Comparison of ENCODE assay signal across 8 cellular contexts in the genomic region with DNA sequence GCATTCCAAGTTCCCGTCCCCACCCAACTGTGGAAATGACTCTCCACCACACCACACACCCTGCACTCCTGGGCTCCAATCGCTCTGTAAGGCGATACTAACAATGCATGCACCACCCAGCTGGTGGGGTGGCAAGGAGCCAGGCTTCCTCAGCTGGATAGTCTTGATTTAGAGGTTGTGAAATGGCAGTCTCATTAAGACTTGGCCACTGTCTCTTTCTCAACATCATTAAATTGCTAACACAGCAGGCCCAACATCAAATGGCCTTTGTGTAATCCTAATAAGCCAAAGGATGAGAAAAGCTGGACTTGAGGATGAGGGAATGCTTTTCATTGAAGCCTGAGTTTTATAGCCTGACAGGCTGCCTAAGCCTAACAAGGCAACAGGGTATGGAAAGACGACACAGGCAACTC.
A peak's percentile ranks its signal among the peaks of the same experiment; 100 is the strongest.
DNase-seq lines count a peak whose midpoint lies in the region; ATAC-seq lines count a peak whose summit lies in the region.

No MANE protein-coding gene starts in this region.

- DNase-seq in HT-29 (ENCODE audit: low spot score) (peak; percentile 92), NOMO-1 treated with dmso at 0.1 percent for 144 hours (lab: John Stamatoyannopoulos, UW; ENCODE audit: unreplicated experiment) (peak; percentile 37), head of caudate nucleus (peak in 35 of 42 donors; percentile 7 to 69 (median 36)), superior temporal gyrus (ENCODE audit: extremely low spot score) (peak; percentile 30), T-helper 2 cell (no peak)

- intact Hi-C loops in head of caudate nucleus (cut with DNase I) = no loop called here

- ATAC-seq in GM21526 (IDR thresholded peaks at IDR 0.05; ENCODE audit: low FRiP score, unreplicated experiment) (no peak), GM21528 (IDR thresholded peaks at IDR 0.05; ENCODE audit: low FRiP score, unreplicated experiment) (no peak)
- ATAC-seq in activated CD4-positive, CD25-positive, alpha-beta regulatory T cell treated with anti-CD3 and anti-CD28 coated beads, Interleukin-2, amount 50 U/mL, for 24 hours = no peak

Comparison
In these comparisons a context has a peak if more than half of its experiments do, and no peak if none do; other contexts are left out.
1. DNase-seq: peak in HT-29 (single experiment), NOMO-1 treated with dmso at 0.1 percent for 144 hours (single experiment), head of caudate nucleus (35 of 42) and superior temporal gyrus (single experiment); none in T-helper 2 cell (0 of 5).